Comparison of ENCODE assay signal across 21 cellular contexts in genomic region chr5:36041537-36041845, GRCh38. TPM values are rescaled to one million over a fixed set of nuclear protein-coding genes. Genes with fewer than 3 reads are reported as not detected.
DNase-seq lines count a peak whose midpoint lies in the region; ATAC-seq and TF ChIP-seq lines count a peak whose summit lies in the region.
"Had no signal": no experiment of that assay in that cellular context is flagged by ENCODE, and none has a peak within 500 bp of the region (broad histone marks: within the 10 kb centered on the region; RNA-seq: fewer than 3 reads in every experiment).

No MANE protein-coding gene starts in this region.

- H3K9me3 ChIP-seq in esophagus muscularis mucosa = no peaks in the 10 kb centered on the region
- H3K9me3 ChIP-seq: BE2C, right atrium auricular region, uterus had no signal

- H3K27me3 Mint-ChIP-seq in progenitor cell of endocrine pancreas = no peaks in the 10 kb centered on the region
- no peaks in the 10 kb centered on the region for H3K27me3 Mint-ChIP-seq in activated T-cell treated with anti-CD3 and anti-CD28 coated beads, Interleukin-2, amount 50 U/mL, for 72 hours (ENCODE audit: low read depth)
- H3K27me3 Mint-ChIP-seq: brain had no signal

- intact Hi-C loops in esophagus muscularis mucosa (cut with DNase I) = no loop called here

- TF ChIP-seq EP300 in esophagus muscularis mucosa (IDR thresholded peaks at IDR 0.05) = no peak

- H3K27me3 ChIP-seq in esophagus muscularis mucosa = no peaks in the 10 kb centered on the region
- H3K27me3 ChIP-seq: BE2C, right atrium auricular region, uterus had no signal

- no peak for ATAC-seq in activated T-cell treated with anti-CD3 and anti-CD28 coated beads, Interleukin-2, amount 50 U/mL, for 72 hours (replicated peaks in 1 of 2)
- ATAC-seq: GM12878 had no signal

- no peak overlapping the region for H3K4me3 ChIP-seq in esophagus muscularis mucosa
- H3K4me3 ChIP-seq: GM12878, right atrium auricular region, uterus had no signal

- DNase-seq in DMS 273 (lab: John Stamatoyannopoulos, UW; ENCODE audit: unreplicated experiment) (peak; percentile 31), DMS 273 treated with DMSO at 0.1 percent for 48 hours (lab: John Stamatoyannopoulos, UW) (no peak), NCI-H82 (lab: John Stamatoyannopoulos, UW) (peak; percentile 58), esophagus muscularis mucosa (ENCODE audit: extremely low spot score) (peak; percentile 42), progenitor cell of endocrine pancreas (ENCODE audit: low spot score, unreplicated experiment) (no peak), H4 (ENCODE audit: low spot score) (no peak), NCI-H748 treated with DMSO at 0.1 percent for 48 hours (lab: John Stamatoyannopoulos, UW) (no peak)
- no peak for DNase-seq in activated T-cell treated with anti-CD3 and anti-CD28 coated beads, Interleukin-2, amount 50 U/mL, for 72 hours
- DNase-seq: 8988T; activated CD4-positive, alpha-beta T cell treated with anti-CD3 and anti-CD28 coated beads for 4 hours; activated CD8-positive, alpha-beta memory T cell treated with anti-CD3 and anti-CD28 coated beads, Interleukin-2, amount 50 U/mL, for 4 hours; BE2C; effector memory CD4-positive, alpha-beta T cell; immature natural killer cell; NCI-H446; uterus had no signal

- peaks cover 4% of the 10 kb centered on the region for H3K4me1 Mint-ChIP-seq in progenitor cell of endocrine pancreas (ENCODE audit: low read depth)
- no peaks in the 10 kb centered on the region for H3K4me1 Mint-ChIP-seq in activated T-cell treated with anti-CD3 and anti-CD28 coated beads, Interleukin-2, amount 50 U/mL, for 72 hours (ENCODE audit: low read depth)
- H3K4me1 Mint-ChIP-seq: brain, immature natural killer cell had no signal

- H3K4me1 ChIP-seq in esophagus muscularis mucosa = no peaks in the 10 kb centered on the region
- H3K4me1 ChIP-seq: uterus had no signal

- TF ChIP-seq CTCF in esophagus muscularis mucosa (IDR thresholded peaks at IDR 0.05) (no peak), progenitor cell of endocrine pancreas (IDR thresholded peaks at IDR 0.05; ENCODE audit: unreplicated experiment) (peak; percentile 36)

- H3K27ac ChIP-seq in esophagus muscularis mucosa (replicated peaks in 1 of 4) = no peak overlapping the region
- H3K27ac ChIP-seq: KMS-11, right atrium auricular region, uterus had no signal

- peaks cover 3% of the 10 kb centered on the region for H3K9me3 Mint-ChIP-seq in progenitor cell of endocrine pancreas (ENCODE audit: low read depth)
- no peaks in the 10 kb centered on the region for H3K9me3 Mint-ChIP-seq in activated T-cell treated with anti-CD3 and anti-CD28 coated beads, Interleukin-2, amount 50 U/mL, for 72 hours

- no peak overlapping the region for H3K4me3 Mint-ChIP-seq in progenitor cell of endocrine pancreas (ENCODE audit: low read depth)
- no peak overlapping the region for H3K4me3 Mint-ChIP-seq in activated T-cell treated with anti-CD3 and anti-CD28 coated beads, Interleukin-2, amount 50 U/mL, for 72 hours
- H3K4me3 Mint-ChIP-seq: brain, immature natural killer cell had no signal

- H3K27ac Mint-ChIP-seq in progenitor cell of endocrine pancreas = no peak overlapping the region
- H3K27ac Mint-ChIP-seq in activated T-cell treated with anti-CD3 and anti-CD28 coated beads, Interleukin-2, amount 50 U/mL, for 72 hours = no peak overlapping the region
- H3K27ac Mint-ChIP-seq: brain, immature natural killer cell had no signal

- H3K36me3 ChIP-seq in esophagus muscularis mucosa = no peaks in the 10 kb centered on the region
- H3K36me3 ChIP-seq: BE2C, right atrium auricular region, uterus had no signal

- no peaks in the 10 kb centered on the region for H3K36me3 Mint-ChIP-seq in progenitor cell of endocrine pancreas (ENCODE audit: insufficient read depth)
- no peaks in the 10 kb centered on the region for H3K36me3 Mint-ChIP-seq in activated T-cell treated with anti-CD3 and anti-CD28 coated beads, Interleukin-2, amount 50 U/mL, for 72 hours (ENCODE audit: insufficient read depth in 2 of 2)
- H3K36me3 Mint-ChIP-seq: brain, immature natural killer cell had no signal

- no peak for TF ChIP-seq POLR2A in esophagus muscularis mucosa (IDR thresholded peaks at IDR 0.05; ENCODE audit: low read depth)

RNA-seq across cellular contexts. Expression of gene UGT3A2, which starts 25.2 kb away (rescaled TPM):
- total RNA-seq in esophagus muscularis mucosa (not detected), progenitor cell of endocrine pancreas (0.53 and 0.67 TPM in 2 replicates)
- not detected for total RNA-seq in activated T-cell treated with anti-CD3 and anti-CD28 coated beads, Interleukin-2, amount 50 U/mL, for 72 hours
- total RNA-seq in H4 (2014; rRNA removed; shearing (Covaris generic)) = 0.12 and 0.33 TPM in 2 replicates
- total RNA-seq: subcutaneous adipose tissue, uterus had no signal

RNA-seq across cellular contexts. Expression of gene UGT3A1, which starts 50.3 kb away (rescaled TPM):
- total RNA-seq in esophagus muscularis mucosa (not detected), progenitor cell of endocrine pancreas (5.2 and 5.6 TPM in 2 replicates)
- total RNA-seq in activated T-cell treated with anti-CD3 and anti-CD28 coated beads, Interleukin-2, amount 50 U/mL, for 72 hours = not detected
- not detected in 2 replicates for total RNA-seq in H4 (2014; rRNA removed; shearing (Covaris generic))
- total RNA-seq: GM12878, right atrium auricular region, subcutaneous adipose tissue, uterus had no signal

Comparison
In these comparisons a context has a peak if more than half of its experiments do, and no peak if none do; other contexts are left out.
1. DNase-seq: peak in DMS 273 (single experiment), NCI-H82 (single experiment) and esophagus muscularis mucosa (single experiment); none in DMS 273 treated with DMSO at 0.1 percent for 48 hours (single experiment), progenitor cell of endocrine pancreas (single experiment), activated T-cell treated with anti-CD3 and anti-CD28 coated beads, Interleukin-2, amount 50 U/mL, for 72 hours (0 of 2), H4 (single experiment) and NCI-H748 treated with DMSO at 0.1 percent for 48 hours (single experiment).